ENCODE assay signal across 1 cellular context in the genomic region with DNA sequence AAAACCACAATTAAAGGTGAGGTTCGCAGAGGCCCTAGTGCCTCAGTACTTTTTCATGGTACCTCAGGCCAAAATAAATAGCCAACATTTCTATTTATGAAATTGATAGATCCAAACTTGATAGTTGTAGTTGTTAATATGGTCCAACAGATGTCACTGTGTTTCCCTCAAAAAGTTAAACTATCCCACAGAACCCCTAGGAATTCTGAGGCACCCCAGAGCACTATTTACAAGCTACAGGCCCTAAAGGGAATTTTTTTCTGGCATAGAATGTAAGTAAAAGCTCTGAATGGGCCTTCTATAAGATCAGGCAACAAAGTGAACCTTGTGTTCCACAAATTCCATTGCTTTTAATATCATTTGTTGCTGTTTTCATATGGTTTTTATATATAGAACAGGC.
TF ChIP-seq lines count a peak whose summit lies in the region.

No MANE protein-coding gene starts in this region.

TF ChIP-seq in GM23338, 12 proteins besides CTCF, POLR2A, EP300 and RAD21 (continued from another document):
- TF ChIP-seq, protein P1, sequence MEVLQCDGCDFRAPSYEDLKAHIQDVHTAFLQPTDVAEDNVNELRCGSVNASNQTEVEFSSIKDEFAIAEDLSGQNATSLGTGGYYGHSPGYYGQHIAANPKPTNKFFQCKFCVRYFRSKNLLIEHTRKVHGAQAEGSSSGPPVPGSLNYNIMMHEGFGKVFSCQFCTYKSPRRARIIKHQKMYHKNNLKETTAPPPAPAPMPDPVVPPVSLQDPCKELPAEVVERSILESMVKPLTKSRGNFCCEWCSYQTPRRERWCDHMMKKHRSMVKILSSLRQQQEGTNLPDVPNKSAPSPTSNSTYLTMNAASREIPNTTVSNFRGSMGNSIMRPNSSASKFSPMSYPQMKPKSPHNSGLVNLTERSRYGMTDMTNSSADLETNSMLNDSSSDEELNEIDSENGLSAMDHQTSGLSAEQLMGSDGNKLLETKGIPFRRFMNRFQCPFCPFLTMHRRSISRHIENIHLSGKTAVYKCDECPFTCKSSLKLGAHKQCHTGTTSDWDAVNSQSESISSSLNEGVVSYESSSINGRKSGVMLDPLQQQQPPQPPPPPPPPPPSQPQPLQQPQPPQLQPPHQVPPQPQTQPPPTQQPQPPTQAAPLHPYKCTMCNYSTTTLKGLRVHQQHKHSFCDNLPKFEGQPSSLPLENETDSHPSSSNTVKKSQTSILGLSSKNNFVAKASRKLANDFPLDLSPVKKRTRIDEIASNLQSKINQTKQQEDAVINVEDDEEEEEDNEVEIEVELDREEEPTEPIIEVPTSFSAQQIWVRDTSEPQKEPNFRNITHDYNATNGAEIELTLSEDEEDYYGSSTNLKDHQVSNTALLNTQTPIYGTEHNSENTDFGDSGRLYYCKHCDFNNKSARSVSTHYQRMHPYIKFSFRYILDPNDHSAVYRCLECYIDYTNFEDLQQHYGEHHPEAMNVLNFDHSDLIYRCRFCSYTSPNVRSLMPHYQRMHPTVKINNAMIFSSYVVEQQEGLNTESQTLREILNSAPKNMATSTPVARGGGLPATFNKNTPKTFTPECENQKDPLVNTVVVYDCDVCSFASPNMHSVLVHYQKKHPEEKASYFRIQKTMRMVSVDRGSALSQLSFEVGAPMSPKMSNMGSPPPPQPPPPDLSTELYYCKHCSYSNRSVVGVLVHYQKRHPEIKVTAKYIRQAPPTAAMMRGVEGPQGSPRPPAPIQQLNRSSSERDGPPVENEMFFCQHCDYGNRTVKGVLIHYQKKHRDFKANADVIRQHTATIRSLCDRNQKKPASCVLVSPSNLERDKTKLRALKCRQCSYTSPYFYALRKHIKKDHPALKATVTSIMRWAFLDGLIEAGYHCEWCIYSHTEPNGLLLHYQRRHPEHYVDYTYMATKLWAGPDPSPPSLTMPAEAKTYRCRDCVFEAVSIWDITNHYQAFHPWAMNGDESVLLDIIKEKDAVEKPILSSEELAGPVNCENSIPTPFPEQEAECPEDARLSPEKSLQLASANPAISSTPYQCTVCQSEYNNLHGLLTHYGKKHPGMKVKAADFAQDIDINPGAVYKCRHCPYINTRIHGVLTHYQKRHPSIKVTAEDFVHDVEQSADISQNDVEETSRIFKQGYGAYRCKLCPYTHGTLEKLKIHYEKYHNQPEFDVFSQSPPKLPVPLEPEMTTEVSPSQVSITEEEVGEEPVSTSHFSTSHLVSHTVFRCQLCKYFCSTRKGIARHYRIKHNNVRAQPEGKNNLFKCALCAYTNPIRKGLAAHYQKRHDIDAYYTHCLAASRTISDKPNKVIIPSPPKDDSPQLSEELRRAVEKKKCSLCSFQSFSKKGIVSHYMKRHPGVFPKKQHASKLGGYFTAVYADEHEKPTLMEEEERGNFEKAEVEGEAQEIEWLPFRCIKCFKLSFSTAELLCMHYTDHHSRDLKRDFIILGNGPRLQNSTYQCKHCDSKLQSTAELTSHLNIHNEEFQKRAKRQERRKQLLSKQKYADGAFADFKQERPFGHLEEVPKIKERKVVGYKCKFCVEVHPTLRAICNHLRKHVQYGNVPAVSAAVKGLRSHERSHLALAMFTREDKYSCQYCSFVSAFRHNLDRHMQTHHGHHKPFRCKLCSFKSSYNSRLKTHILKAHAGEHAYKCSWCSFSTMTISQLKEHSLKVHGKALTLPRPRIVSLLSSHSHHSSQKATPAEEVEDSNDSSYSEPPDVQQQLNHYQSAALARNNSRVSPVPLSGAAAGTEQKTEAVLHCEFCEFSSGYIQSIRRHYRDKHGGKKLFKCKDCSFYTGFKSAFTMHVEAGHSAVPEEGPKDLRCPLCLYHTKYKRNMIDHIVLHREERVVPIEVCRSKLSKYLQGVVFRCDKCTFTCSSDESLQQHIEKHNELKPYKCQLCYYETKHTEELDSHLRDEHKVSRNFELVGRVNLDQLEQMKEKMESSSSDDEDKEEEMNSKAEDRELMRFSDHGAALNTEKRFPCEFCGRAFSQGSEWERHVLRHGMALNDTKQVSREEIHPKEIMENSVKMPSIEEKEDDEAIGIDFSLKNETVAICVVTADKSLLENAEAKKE (CRISPR knock-in tag; IDR thresholded peaks at IDR 0.05) = no peak
- TF ChIP-seq, protein P2, sequence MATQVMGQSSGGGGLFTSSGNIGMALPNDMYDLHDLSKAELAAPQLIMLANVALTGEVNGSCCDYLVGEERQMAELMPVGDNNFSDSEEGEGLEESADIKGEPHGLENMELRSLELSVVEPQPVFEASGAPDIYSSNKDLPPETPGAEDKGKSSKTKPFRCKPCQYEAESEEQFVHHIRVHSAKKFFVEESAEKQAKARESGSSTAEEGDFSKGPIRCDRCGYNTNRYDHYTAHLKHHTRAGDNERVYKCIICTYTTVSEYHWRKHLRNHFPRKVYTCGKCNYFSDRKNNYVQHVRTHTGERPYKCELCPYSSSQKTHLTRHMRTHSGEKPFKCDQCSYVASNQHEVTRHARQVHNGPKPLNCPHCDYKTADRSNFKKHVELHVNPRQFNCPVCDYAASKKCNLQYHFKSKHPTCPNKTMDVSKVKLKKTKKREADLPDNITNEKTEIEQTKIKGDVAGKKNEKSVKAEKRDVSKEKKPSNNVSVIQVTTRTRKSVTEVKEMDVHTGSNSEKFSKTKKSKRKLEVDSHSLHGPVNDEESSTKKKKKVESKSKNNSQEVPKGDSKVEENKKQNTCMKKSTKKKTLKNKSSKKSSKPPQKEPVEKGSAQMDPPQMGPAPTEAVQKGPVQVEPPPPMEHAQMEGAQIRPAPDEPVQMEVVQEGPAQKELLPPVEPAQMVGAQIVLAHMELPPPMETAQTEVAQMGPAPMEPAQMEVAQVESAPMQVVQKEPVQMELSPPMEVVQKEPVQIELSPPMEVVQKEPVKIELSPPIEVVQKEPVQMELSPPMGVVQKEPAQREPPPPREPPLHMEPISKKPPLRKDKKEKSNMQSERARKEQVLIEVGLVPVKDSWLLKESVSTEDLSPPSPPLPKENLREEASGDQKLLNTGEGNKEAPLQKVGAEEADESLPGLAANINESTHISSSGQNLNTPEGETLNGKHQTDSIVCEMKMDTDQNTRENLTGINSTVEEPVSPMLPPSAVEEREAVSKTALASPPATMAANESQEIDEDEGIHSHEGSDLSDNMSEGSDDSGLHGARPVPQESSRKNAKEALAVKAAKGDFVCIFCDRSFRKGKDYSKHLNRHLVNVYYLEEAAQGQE (IDR thresholded peaks at IDR 0.05; ENCODE audit: unreplicated experiment) = no peak
